10 cellular contexts compared by ENCODE assay signal in genomic region chr4:83170952-83171399, GRCh38. TPM values are rescaled to one million over a fixed set of nuclear protein-coding genes. Genes with fewer than 3 reads are reported as not detected.
DNase-seq lines count a peak whose midpoint lies in the region; ATAC-seq and TF ChIP-seq lines count a peak whose summit lies in the region.
"Had no signal": no experiment of that assay in that cellular context is flagged by ENCODE, and none has a peak within 500 bp of the region (broad histone marks: within the 10 kb centered on the region; RNA-seq: fewer than 3 reads in every experiment).

No MANE protein-coding gene starts in this region.

- H3K4me3 Mint-ChIP-seq in H9, result no peak overlapping the region
- no peak overlapping the region for H3K4me3 Mint-ChIP-seq in nephron progenitor cell

- no peak overlapping the region for H2AK5ac ChIP-seq in H9 (ENCODE audit: insufficient read length, low read length)

- no peaks in the 10 kb centered on the region for H3K4me1 ChIP-seq in H9 (ENCODE audit: insufficient read depth, low read length)
- H3K4me1 ChIP-seq: body of pancreas, left ventricle myocardium inferior had no signal

- no peak overlapping the region for H2AFZ ChIP-seq in H9 (ENCODE audit: low read length)

- WGBS in H9 (ENCODE audit: extremely low coverage, insufficient read length, low lambda C conversion rate), result no CpG with 5 or more reads among the region's 4 CpGs

- no peak overlapping the region for H4K5ac ChIP-seq in H9 (ENCODE audit: insufficient read length, low read depth, low read length)

- no peak overlapping the region for H4K8ac ChIP-seq in H9 (replicated peaks; ENCODE audit: insufficient read length, low read depth, low read length)

- H3K9me3 ChIP-seq in H9 (ENCODE audit: control insufficient read depth, low read depth, low read length), result no peaks in the 10 kb centered on the region
- H3K9me3 ChIP-seq: body of pancreas had no signal

- no peaks in the 10 kb centered on the region for H3K4me1 Mint-ChIP-seq in H9
- H3K4me1 Mint-ChIP-seq in nephron progenitor cell, result peaks cover 5% of the 10 kb centered on the region

- H2BK5ac ChIP-seq in H9 (ENCODE audit: insufficient read length, low read length), result no peak overlapping the region

- no peak overlapping the region for H3K14ac ChIP-seq in H9 (ENCODE audit: insufficient read depth, low read length)

- peak overlapping the region; percentile 51 for H3K18ac ChIP-seq in H9 (ENCODE audit: insufficient read length, low read depth, low read length)

- H2BK15ac ChIP-seq in H9 (ENCODE audit: low read depth, low read length), result no peak overlapping the region

- no peak overlapping the region for H2BK120ac ChIP-seq in H9 (ENCODE audit: low read depth, low read length, poor library complexity, severe bottlenecking)

- no peak overlapping the region for H3K23ac ChIP-seq in H9 (ENCODE audit: insufficient read length, low read depth, low read length)

- no peak overlapping the region for H3K56ac ChIP-seq in H9 (ENCODE audit: insufficient read length, low read depth, low read length)

- no peaks in the 10 kb centered on the region for H3K79me2 ChIP-seq in H9 (ENCODE audit: insufficient read depth, low read length)

- H3K27me3 ChIP-seq in H9 (ENCODE audit: insufficient read depth, low read length), result no peaks in the 10 kb centered on the region
- H3K27me3 ChIP-seq: body of pancreas had no signal

- H3K27ac ChIP-seq in H9 (ENCODE audit: insufficient read length, low read depth, low read length), result no peak overlapping the region
- H3K27ac ChIP-seq: body of pancreas, left ventricle myocardium inferior had no signal

- H4K91ac ChIP-seq in H9 (ENCODE audit: insufficient read length, low read depth, low read length), result no peak overlapping the region

- ATAC-seq in GM18498 (IDR thresholded peaks at IDR 0.05; ENCODE audit: unreplicated experiment), result peak; percentile 47
- ATAC-seq in HG02970 (IDR thresholded peaks at IDR 0.05; ENCODE audit: low FRiP score, unreplicated experiment), result no peak
- ATAC-seq in GM19467 (IDR thresholded peaks at IDR 0.05; ENCODE audit: unreplicated experiment), result no peak
- no peak for ATAC-seq in GM19397 (IDR thresholded peaks at IDR 0.05; ENCODE audit: unreplicated experiment)
- ATAC-seq: body of pancreas had no signal

- H3K4ac ChIP-seq in H9 (ENCODE audit: low read depth, low read length), result no peak overlapping the region

- no peak overlapping the region for H3K4me2 ChIP-seq in H9 (ENCODE audit: insufficient read depth, insufficient read length, low read length)

- H3K79me1 ChIP-seq in H9 (ENCODE audit: insufficient read depth, low read depth, low read length, poor library complexity, severe bottlenecking), result no peaks in the 10 kb centered on the region

- H2BK12ac ChIP-seq in H9 (ENCODE audit: insufficient read length, low read depth, low read length), result no peak overlapping the region

- H3K9ac ChIP-seq in H9 (ENCODE audit: extremely low read depth, insufficient read length, low read length), result no peak overlapping the region

- no peaks in the 10 kb centered on the region for H4K20me1 ChIP-seq in H9 (ENCODE audit: control insufficient read depth, insufficient read depth, insufficient read length)

- H2BK20ac ChIP-seq in H9 (ENCODE audit: low read depth, low read length, poor library complexity, severe bottlenecking), result no peak overlapping the region

- DNase-seq in H9 (peak; percentile 27), UCSD-AML1 (lab: John Stamatoyannopoulos, UW; ENCODE audit: unreplicated experiment) (peak; percentile 63), nephron progenitor cell (no peak)
- DNase-seq: body of pancreas, left ventricle myocardium inferior, NCI-H2171 treated with DMSO at 0.1 percent for 48 hours had no signal

- H3K23me2 ChIP-seq in H9 (ENCODE audit: insufficient read length, low read depth, low read length, poor library complexity, severe bottlenecking), result no peaks in the 10 kb centered on the region

- peaks cover 7% of the 10 kb centered on the region; the same call in 1 of the 2 replicates for H3K27me3 Mint-ChIP-seq in H9 (ENCODE audit: low read depth)
- peaks cover 7% of the 10 kb centered on the region for H3K27me3 Mint-ChIP-seq in nephron progenitor cell (ENCODE audit: low read depth, poor library complexity)

- no peak overlapping the region for H3T11ph ChIP-seq in H9 (ENCODE audit: low read length)

- TF ChIP-seq CTCF in H9 (conservative IDR thresholded peaks at IDR 0.05) (no peak), nephron progenitor cell (IDR thresholded peaks at IDR 0.05) (no peak)

- H3K36me3 Mint-ChIP-seq in H9 (ENCODE audit: insufficient read depth in 1 of 3, low read depth in 3 of 3) (peaks cover 0 to 7% (median 0%) of the 10 kb centered on the region in 3 experiments; a peak in 2 of 7 replicates), nephron progenitor cell (ENCODE audit: low read depth) (no peaks in the 10 kb centered on the region)

- no peak overlapping the region; a peak in 1 of 7 replicates for H3K27ac Mint-ChIP-seq in H9
- H3K27ac Mint-ChIP-seq in nephron progenitor cell, result peak overlapping the region; percentile 43

- H3K9me3 Mint-ChIP-seq in H9 (peaks cover 12 to 13% of the 10 kb centered on the region in 2 experiments; a peak in 4 of 5 replicates), nephron progenitor cell (peaks cover 40% of the 10 kb centered on the region)

RNA-seq across cellular contexts. Expression of gene PLAC8, which starts 56.4 kb away (rescaled TPM):
- total RNA-seq in H9 (2021), result 0.90 and 1.6 TPM in 2 replicates
